ENCODE assay signal across 15 cellular contexts in the genomic region with DNA sequence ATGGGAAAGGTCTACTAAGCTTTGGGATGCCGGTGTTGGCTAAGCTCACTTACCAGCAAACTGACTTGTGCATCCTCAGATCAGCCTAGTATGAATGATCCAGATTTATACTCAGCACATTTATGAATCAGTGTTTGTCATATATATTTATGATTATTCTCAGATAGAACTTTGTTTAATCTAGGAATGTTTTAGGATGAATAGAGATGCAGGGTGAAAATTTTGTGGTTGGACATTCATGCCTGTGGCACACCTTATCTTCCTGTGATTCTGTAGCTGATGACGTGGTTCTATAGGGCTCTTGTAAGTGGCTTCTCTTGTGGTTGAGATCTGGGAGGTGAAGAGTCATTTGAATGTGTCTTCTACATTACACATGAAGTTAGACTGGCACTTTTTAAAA. TPM values are rescaled to one million over a fixed set of nuclear protein-coding genes. Genes with fewer than 3 reads are reported as not detected.
A peak's percentile ranks its signal among the peaks of the same experiment; 100 is the strongest.
DNase-seq lines count a peak whose midpoint lies in the region; ATAC-seq, FAIRE-seq and TF ChIP-seq lines count a peak whose summit lies in the region.
"Had no signal": no experiment of that assay in that cellular context is flagged by ENCODE, and none has a peak within 500 bp of the region (broad histone marks: within the 10 kb centered on the region; RNA-seq: fewer than 3 reads in every experiment).

No MANE protein-coding gene starts in this region.

- TF ChIP-seq CTCF in AG09309 (IDR thresholded peaks at IDR 0.05; ENCODE audit: control insufficient read depth, insufficient read depth, low read depth, low read length, missing control alignments) = no peak
- TF ChIP-seq CTCF in fibroblast of villous mesenchyme (IDR thresholded peaks at IDR 0.05; ENCODE audit: insufficient read depth, low read depth, low read length) = no peak
- TF ChIP-seq CTCF in GM13977 (IDR thresholded peaks at IDR 0.05; ENCODE audit: extremely low read depth, insufficient read depth, missing control alignments) = no peak

- peak; percentile 47 for DNase-seq in AG09309 (ENCODE audit: low read depth)
- DNase-seq in RCC 7860 (ENCODE audit: low spot score) = peak; percentile 85
- peak; percentile 90 for DNase-seq in fibroblast of villous mesenchyme (ENCODE audit: low read depth)
- DNase-seq in stimulated activated naive B cell treated with anti-CD40 and anti-IgM and Interleukin-4, amounts not matched to agents 10 μg/mL and 1 μg/mL and 100 μg/mL, for 72 hours = no peak
- DNase-seq in GM13977 (ENCODE audit: low spot score) = no peak
- DNase-seq in superior temporal gyrus (ENCODE audit: extremely low spot score) = no peak
- DNase-seq: activated effector memory CD4-positive, alpha-beta T cell treated with Interleukin-2 at 50 U/mL for 16 hours; CD8-positive, alpha-beta memory T cell; NCI-H1048; SIG-M5; WERI-Rb-1 had no signal

- no peaks in the 10 kb centered on the region for H3K4me1 Mint-ChIP-seq in stimulated activated naive B cell treated with anti-CD40 and anti-IgM and Interleukin-4, amounts not matched to agents 10 μg/mL and 1 μg/mL and 100 μg/mL, for 72 hours

- H3K4me3 Mint-ChIP-seq in stimulated activated naive B cell treated with anti-CD40 and anti-IgM and Interleukin-4, amounts not matched to agents 10 μg/mL and 1 μg/mL and 100 μg/mL, for 72 hours = no peak overlapping the region
- H3K4me3 Mint-ChIP-seq: neural crest cell had no signal

- peak; percentile 90 for FAIRE-seq in RCC 7860 (lab: Jason Lieb, UNC)
- FAIRE-seq: colon had no signal

- H3K4me3 ChIP-seq in AG09309 (ENCODE audit: control insufficient read depth, low read depth, low read length) (no peak overlapping the region), fibroblast of villous mesenchyme (ENCODE audit: low read depth, low read length) (no peak overlapping the region)

- H3K9me3 Mint-ChIP-seq in stimulated activated naive B cell treated with anti-CD40 and anti-IgM and Interleukin-4, amounts not matched to agents 10 μg/mL and 1 μg/mL and 100 μg/mL, for 72 hours = no peaks in the 10 kb centered on the region
- H3K9me3 Mint-ChIP-seq: CD8-positive, alpha-beta memory T cell had no signal

- peak; percentile 52 for ATAC-seq in GM18868 (IDR thresholded peaks at IDR 0.05; ENCODE audit: unreplicated experiment)
- ATAC-seq in HG02571 (IDR thresholded peaks at IDR 0.05; ENCODE audit: unreplicated experiment) = no peak
- no peak for ATAC-seq in stimulated activated naive B cell treated with anti-CD40 and anti-IgM and Interleukin-4, amounts not matched to agents 10 μg/mL and 1 μg/mL and 100 μg/mL, for 72 hours (replicated peaks)

- H3K36me3 Mint-ChIP-seq in stimulated activated naive B cell treated with anti-CD40 and anti-IgM and Interleukin-4, amounts not matched to agents 10 μg/mL and 1 μg/mL and 100 μg/mL, for 72 hours = no peaks in the 10 kb centered on the region

- H3K27me3 Mint-ChIP-seq in stimulated activated naive B cell treated with anti-CD40 and anti-IgM and Interleukin-4, amounts not matched to agents 10 μg/mL and 1 μg/mL and 100 μg/mL, for 72 hours = no peaks in the 10 kb centered on the region
- H3K27me3 Mint-ChIP-seq: CD8-positive, alpha-beta memory T cell had no signal

- in situ Hi-C loops in GM13977 (cut with MboI; ENCODE audit: low pct_unique_long_range_greater_than_20kb, low sequenced_read_pairs, unreplicated experiment) = no loop called here

- no peak overlapping the region for H3K27ac Mint-ChIP-seq in stimulated activated naive B cell treated with anti-CD40 and anti-IgM and Interleukin-4, amounts not matched to agents 10 μg/mL and 1 μg/mL and 100 μg/mL, for 72 hours

RNA-seq across cellular contexts. Expression of gene CDIN1, which starts 11.4 kb away (rescaled TPM):
- total RNA-seq in fibroblast of villous mesenchyme = 13.4 and 13.5 TPM in 2 replicates

Comparison
In these comparisons a context has a peak if more than half of its experiments do, and no peak if none do; other contexts are left out.
1. DNase-seq: peak in AG09309 (single experiment), RCC 7860 (single experiment) and fibroblast of villous mesenchyme (single experiment); none in stimulated activated naive B cell treated with anti-CD40 and anti-IgM and Interleukin-4, amounts not matched to agents 10 μg/mL and 1 μg/mL and 100 μg/mL, for 72 hours (single experiment), GM13977 (single experiment) and superior temporal gyrus (single experiment).